24 cellular contexts compared by ENCODE assay signal in the genomic region with DNA sequence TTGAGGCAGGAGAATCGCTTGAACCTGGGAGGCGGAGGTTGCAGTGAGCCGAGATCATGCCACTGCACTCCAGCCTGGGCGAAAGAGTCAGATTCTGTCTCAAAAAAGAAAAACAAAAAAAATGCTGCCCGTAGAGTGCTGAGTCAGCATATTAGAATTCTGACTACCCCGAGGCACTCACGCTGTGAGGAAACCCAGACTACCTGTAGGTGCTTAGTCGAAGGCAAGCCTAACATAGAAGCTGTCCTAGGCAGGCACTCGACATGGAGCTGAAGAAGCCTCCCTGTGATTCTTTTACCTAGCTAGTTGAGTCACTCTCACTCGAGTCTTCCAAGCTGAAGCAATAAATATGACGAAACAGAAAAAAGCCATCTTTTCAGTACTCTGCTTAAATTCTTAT.
"Had no signal": no experiment of that assay in that cellular context is flagged by ENCODE, and none has a peak within 500 bp of the region (broad histone marks: within the 10 kb centered on the region; RNA-seq: fewer than 3 reads in every experiment).

No MANE protein-coding gene starts in this region.

- DNase-seq: activated CD4-positive, alpha-beta T cell treated with anti-CD3 and anti-CD28 coated beads for 36 hours; activated CD4-positive, CD25-positive, alpha-beta regulatory T cell; activated CD8-positive, alpha-beta T cell treated with anti-CD3 and anti-CD28 coated beads, Interleukin-2, amount 10 ng/mL, durations not matched to agents 7 days and 5 days; activated gamma-delta T cell; activated naive CD4-positive, alpha-beta T cell treated with anti-CD3 and anti-CD28 coated beads, Interleukin-2, amount 50 U/mL, for 16 hours; amygdala; dermis blood vessel endothelial cell; effector CD4-positive, alpha-beta T cell; glutamatergic neuron; left cardiac atrium; midbrain; naive thymus-derived CD4-positive, alpha-beta T cell; ovary; stimulated activated CD4-positive, alpha-beta T cell treated with anti-CD3 and anti-CD28 coated beads, Interleukin-1b, Interleukin-23, amount 100 ng/mL, for 48 hours; stimulated activated CD4-positive, alpha-beta T cell treated with anti-CD3 and anti-CD28 coated beads, Interleukin-4, amount 100 ng/mL, for 4 hours; stimulated activated CD8-positive, alpha-beta memory T cell treated with anti-CD3 and anti-CD28 coated beads, Interleukin-4, amount 100 ng/mL, for 48 hours; stimulated activated naive CD8-positive, alpha-beta T cell treated with anti-CD3 and anti-CD28 coated beads, Interleukin-15, amount 100 ng/mL, for 72 hours; substantia nigra; T-helper 1 cell; upper lobe of right lung had no signal

- H3K27me3 ChIP-seq: esophagus muscularis mucosa, ovary, upper lobe of right lung had no signal

- ATAC-seq: activated CD4-positive, alpha-beta T cell treated with anti-CD3 and anti-CD28 coated beads for 36 hours; activated CD8-positive, alpha-beta T cell treated with anti-CD3 and anti-CD28 coated beads, Interleukin-2, amount 10 ng/mL, durations not matched to agents 7 days and 5 days; naive thymus-derived CD4-positive, alpha-beta T cell; sciatic nerve; stimulated activated memory B cell treated with anti-CD40 and anti-IgM and Interleukin-4, amounts not matched to agents 10 μg/mL and 1 μg/mL and 100 μg/mL, for 72 hours; stimulated activated naive CD8-positive, alpha-beta T cell treated with anti-CD3 and anti-CD28 coated beads, Interleukin-15, amount 100 ng/mL, for 72 hours; upper lobe of right lung had no signal

- H3K27ac ChIP-seq: esophagus muscularis mucosa, ovary, skin epidermis, upper lobe of right lung had no signal

- H3K36me3 ChIP-seq: esophagus muscularis mucosa, ovary, upper lobe of right lung had no signal

- H3K4me3 ChIP-seq: esophagus muscularis mucosa, ovary, skin epidermis, upper lobe of right lung had no signal

- H3K4me1 ChIP-seq: esophagus muscularis mucosa, upper lobe of right lung had no signal

- H3K9me3 ChIP-seq: ovary, upper lobe of right lung had no signal
